ENCODE assay signal across 8 cellular contexts in genomic region chr6:136784910-136785746, GRCh38. TPM values are rescaled to one million over a fixed set of nuclear protein-coding genes. Genes with fewer than 3 reads are reported as not detected.
DNase-seq lines count a peak whose midpoint lies in the region; ATAC-seq, FAIRE-seq and TF ChIP-seq lines count a peak whose summit lies in the region.

No MANE protein-coding gene starts in this region.

- H3K4me1 Mint-ChIP-seq in activated T-cell treated with anti-CD3 and anti-CD28 coated beads, Interleukin-2, amount 50 U/mL, for 24 hours (ENCODE audit: low read depth), result peaks cover 76% of the 10 kb centered on the region
- peaks cover 74% of the 10 kb centered on the region for H3K4me1 Mint-ChIP-seq in stimulated activated effector memory CD8-positive, alpha-beta T cell treated with anti-CD3 and anti-CD28 coated beads, Interleukin-12 subunit alpha, Interleukin-12 subunit beta, amount 100 ng/mL, for 72 hours

- H3K9me3 Mint-ChIP-seq in activated T-cell treated with anti-CD3 and anti-CD28 coated beads, Interleukin-2, amount 50 U/mL, for 24 hours, result no peaks in the 10 kb centered on the region
- no peaks in the 10 kb centered on the region for H3K9me3 Mint-ChIP-seq in stimulated activated effector memory CD8-positive, alpha-beta T cell treated with anti-CD3 and anti-CD28 coated beads, Interleukin-12 subunit alpha, Interleukin-12 subunit beta, amount 100 ng/mL, for 72 hours

- 61% methylated on average over 10 of the region's 10 CpGs for WGBS in right cardiac atrium

- no peak overlapping the region for H3K27ac ChIP-seq in right cardiac atrium (ENCODE audit: low read length)

- ATAC-seq in HG03520 (IDR thresholded peaks at IDR 0.05; ENCODE audit: unreplicated experiment), result peak; percentile 33
- ATAC-seq in right cardiac atrium, result peak; percentile 74 to 77
- ATAC-seq in stimulated activated effector memory CD8-positive, alpha-beta T cell treated with anti-CD3 and anti-CD28 coated beads, Interleukin-12 subunit alpha, Interleukin-12 subunit beta, amount 100 ng/mL, for 72 hours, result peak; percentile 61

- no peaks in the 10 kb centered on the region for H3K27me3 Mint-ChIP-seq in activated T-cell treated with anti-CD3 and anti-CD28 coated beads, Interleukin-2, amount 50 U/mL, for 24 hours

- in situ Hi-C loops in HAP-1 (cut with MboI; ENCODE audit: low sequenced_read_pairs), result loop anchor here (25.0 kb wide), 1 partner anchor 498 kb away; the partner anchor contains the start of gene BCLAF1

- no peaks in the 10 kb centered on the region for H3K36me3 ChIP-seq in HAP-1 (replicated peaks)

- no peak for TF ChIP-seq POLR2A in GM12891 (IDR thresholded peaks at IDR 0.05; ENCODE audit: low read depth, low read length)

- peak overlapping the region; percentile 63 for H3K4me3 Mint-ChIP-seq in activated T-cell treated with anti-CD3 and anti-CD28 coated beads, Interleukin-2, amount 50 U/mL, for 24 hours
- peak overlapping the region; percentile 80 for H3K4me3 Mint-ChIP-seq in stimulated activated effector memory CD8-positive, alpha-beta T cell treated with anti-CD3 and anti-CD28 coated beads, Interleukin-12 subunit alpha, Interleukin-12 subunit beta, amount 100 ng/mL, for 72 hours

- peaks cover 18% of the 10 kb centered on the region for H3K36me3 Mint-ChIP-seq in activated T-cell treated with anti-CD3 and anti-CD28 coated beads, Interleukin-2, amount 50 U/mL, for 24 hours (ENCODE audit: low read depth)
- H3K36me3 Mint-ChIP-seq in stimulated activated effector memory CD8-positive, alpha-beta T cell treated with anti-CD3 and anti-CD28 coated beads, Interleukin-12 subunit alpha, Interleukin-12 subunit beta, amount 100 ng/mL, for 72 hours, result peaks cover 21% of the 10 kb centered on the region

- no peaks in the 10 kb centered on the region for H3K9me3 ChIP-seq in right cardiac atrium (ENCODE audit: control insufficient read depth, low read length)
- H3K9me3 ChIP-seq in HAP-1, result no peaks in the 10 kb centered on the region

- H3K4me3 ChIP-seq in right cardiac atrium (ENCODE audit: low read length) (peak overlapping the region; percentile 28), HAP-1 (no peak overlapping the region)

- no peaks in the 10 kb centered on the region for H3K27me3 ChIP-seq in right cardiac atrium (ENCODE audit: control insufficient read depth, insufficient read depth)
- H3K27me3 ChIP-seq in HAP-1 (ENCODE audit: low read depth), result no peaks in the 10 kb centered on the region

- H3K27ac Mint-ChIP-seq in activated T-cell treated with anti-CD3 and anti-CD28 coated beads, Interleukin-2, amount 50 U/mL, for 24 hours, result peak overlapping the region; percentile 90
- peak overlapping the region; percentile 95 for H3K27ac Mint-ChIP-seq in stimulated activated effector memory CD8-positive, alpha-beta T cell treated with anti-CD3 and anti-CD28 coated beads, Interleukin-12 subunit alpha, Interleukin-12 subunit beta, amount 100 ng/mL, for 72 hours

- DNase-seq in GM12891 (ENCODE audit: insufficient read length, low spot score) (no peak), right cardiac atrium (peak; percentile 54 to 77 (median 77)), HAP-1 (ENCODE audit: low spot score in 2 of 2) (no peak), COLO668 (lab: John Stamatoyannopoulos, UW; ENCODE audit: unreplicated experiment) (no peak), foreskin melanocyte (no peak)
- peak; percentile 52 for DNase-seq in activated T-cell treated with anti-CD3 and anti-CD28 coated beads, Interleukin-2, amount 50 U/mL, for 24 hours
- no peak for DNase-seq in stimulated activated effector memory CD8-positive, alpha-beta T cell treated with anti-CD3 and anti-CD28 coated beads, Interleukin-12 subunit alpha, Interleukin-12 subunit beta, amount 100 ng/mL, for 72 hours (ENCODE audit: low spot score in 2 of 2)

- intact Hi-C loops in right cardiac atrium (cut with DNase I), result no loop called here

- peaks cover 6% of the 10 kb centered on the region for H3K4me1 ChIP-seq in right cardiac atrium (ENCODE audit: control insufficient read depth, insufficient read depth, low read length)
- peaks cover 26% of the 10 kb centered on the region for H3K4me1 ChIP-seq in HAP-1

- FAIRE-seq in GM12891 (lab: Jason Lieb, UNC), result peak; percentile 91

TF ChIP-seq in GM12891, 5 proteins besides CTCF, POLR2A, EP300 and RAD21:
- TF ChIP-seq SPI1 (IDR thresholded peaks at IDR 0.05; ENCODE audit: low read depth, low read length), result peak; percentile 78
- no peak for TF ChIP-seq POU2F2 (IDR thresholded peaks at IDR 0.05; ENCODE audit: low read depth, low read length)
- no peak for TF ChIP-seq POLR2AphosphoS5 (IDR thresholded peaks at IDR 0.05; ENCODE audit: low read depth, low read length)

RNA-seq across cellular contexts. Expression of gene MAP3K5, which starts 7.1 kb away (rescaled TPM):
- 15.0 TPM for polyA plus RNA-seq in GM12891 (2012; ENCODE audit: low read depth, missing spikeins)
- total RNA-seq in right cardiac atrium, result 1 to 10 TPM; 3.9 to 7.3 (median 5.5) TPM
- 2.8 TPM for polyA plus RNA-seq in right cardiac atrium

RNA-seq across cellular contexts. Expression of gene PEX7, which starts 37.3 kb away (rescaled TPM):
- polyA plus RNA-seq in GM12891 (2012; ENCODE audit: low read depth, missing spikeins), result 6.8 TPM
- 10 to 100 TPM in 1 of 4 donors, 1 to 10 TPM in 3; 6.1 to 10.8 (median 6.6) TPM for total RNA-seq in right cardiac atrium
- polyA plus RNA-seq in right cardiac atrium, result 7.7 TPM

Comparison
In these comparisons a context has a peak if more than half of its experiments do, and no peak if none do; other contexts are left out.
1. DNase-seq: peak in activated T-cell treated with anti-CD3 and anti-CD28 coated beads, Interleukin-2, amount 50 U/mL, for 24 hours (single experiment) and right cardiac atrium (3 of 3); none in GM12891 (single experiment), stimulated activated effector memory CD8-positive, alpha-beta T cell treated with anti-CD3 and anti-CD28 coated beads, Interleukin-12 subunit alpha, Interleukin-12 subunit beta, amount 100 ng/mL, for 72 hours (0 of 2), HAP-1 (0 of 2), COLO668 (single experiment) and foreskin melanocyte (single experiment).
2. Peak in every context shown above with its lines, with median percentiles within 50 percentile points of each other: ATAC-seq.